ENCODE assay signal across 33 cellular contexts in the genomic region with DNA sequence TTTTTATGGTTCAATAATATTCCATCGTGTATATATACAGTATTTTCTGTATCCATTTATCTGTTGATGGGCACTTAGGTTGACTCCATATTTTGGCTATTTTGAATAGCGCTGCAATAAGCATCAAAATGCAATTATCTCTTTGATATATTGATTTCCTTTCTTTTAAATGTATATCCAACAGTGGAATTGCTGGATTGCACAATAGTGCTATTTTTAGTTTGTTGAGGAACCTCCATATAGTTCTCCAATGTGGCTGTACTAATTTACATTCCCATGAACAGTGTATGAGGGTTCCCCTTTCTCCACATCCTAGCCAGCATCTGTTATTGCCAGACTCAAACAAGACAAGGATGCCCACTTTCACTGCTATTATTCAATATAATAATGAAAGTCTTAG. TPM values are rescaled to one million over a fixed set of nuclear protein-coding genes. Genes with fewer than 3 reads are reported as not detected.
"Had no signal": no experiment of that assay in that cellular context is flagged by ENCODE, and none has a peak within 500 bp of the region (broad histone marks: within the 10 kb centered on the region; RNA-seq: fewer than 3 reads in every experiment).

No MANE protein-coding gene starts in this region.

- H3K4me1 Mint-ChIP-seq: natural killer cell; neural progenitor cell; stimulated activated memory B cell treated with anti-CD40 and anti-IgM and Interleukin-4, amounts not matched to agents 10 μg/mL and 1 μg/mL and 100 μg/mL, for 72 hours; stimulated activated naive CD8-positive, alpha-beta T cell treated with anti-CD3 and anti-CD28 coated beads, Interleukin-15, amount 100 ng/mL, for 72 hours had no signal

- H3K27me3 Mint-ChIP-seq: type B pancreatic cell had no signal

- H3K9me3 ChIP-seq: ovary, psoas muscle, spleen, suprapubic skin, testis, tibial artery, transverse colon, upper lobe of right lung, uterus had no signal

- H3K36me3 ChIP-seq: neural progenitor cell, ovary, spleen, suprapubic skin, tibial artery, transverse colon, upper lobe of right lung, uterus had no signal

- H3K4me3 Mint-ChIP-seq: natural killer cell; nephron; neural progenitor cell; stimulated activated memory B cell treated with anti-CD40 and anti-IgM and Interleukin-4, amounts not matched to agents 10 μg/mL and 1 μg/mL and 100 μg/mL, for 72 hours; stimulated activated naive CD8-positive, alpha-beta T cell treated with anti-CD3 and anti-CD28 coated beads, Interleukin-15, amount 100 ng/mL, for 72 hours; type B pancreatic cell had no signal

- H3K27ac ChIP-seq: neural progenitor cell, ovary, parathyroid adenoma, psoas muscle, skin epidermis, spleen, suprapubic skin, testis, tibial artery, transverse colon, upper lobe of right lung, uterus had no signal

- H3K4me1 ChIP-seq: parathyroid adenoma, spleen, suprapubic skin, testis, tibial artery, upper lobe of right lung, uterus had no signal

- ATAC-seq: natural killer cell; psoas muscle; right cardiac atrium; sciatic nerve; stimulated activated memory B cell treated with anti-CD40 and anti-IgM and Interleukin-4, amounts not matched to agents 10 μg/mL and 1 μg/mL and 100 μg/mL, for 72 hours; stimulated activated naive CD8-positive, alpha-beta T cell treated with anti-CD3 and anti-CD28 coated beads, Interleukin-15, amount 100 ng/mL, for 72 hours; stimulated activated naive CD8-positive, alpha-beta T cell treated with anti-CD3 and anti-CD28 coated beads, Interleukin-15, Interleukin-2, amounts not matched to agents 100 U/mL and 50 U/mL, for 24 hours; upper lobe of right lung had no signal

- H3K9me3 Mint-ChIP-seq: nephron; neural progenitor cell; stimulated activated memory B cell treated with anti-CD40 and anti-IgM and Interleukin-4, amounts not matched to agents 10 μg/mL and 1 μg/mL and 100 μg/mL, for 72 hours; stimulated activated naive CD8-positive, alpha-beta T cell treated with anti-CD3 and anti-CD28 coated beads, Interleukin-15, amount 100 ng/mL, for 72 hours; type B pancreatic cell had no signal

- DNase-seq: natural killer cell; occipital lobe; ovary; posterior cingulate gyrus; psoas muscle; right cardiac atrium; spleen; stimulated activated CD4-positive, alpha-beta T cell treated with anti-CD3 and anti-CD28 coated beads, Interleukin-12 subunit alpha, Interleukin-12 subunit beta, amount 100 ng/mL, for 4 hours; stimulated activated CD4-positive, alpha-beta T cell treated with anti-CD3 and anti-CD28 coated beads, Interleukin-1b, Interleukin-23, amount 100 ng/mL, for 48 hours; stimulated activated CD4-positive, alpha-beta T cell treated with anti-CD3 and anti-CD28 coated beads, Interleukin-4, amount 100 ng/mL, for 1 hour; stimulated activated CD4-positive, alpha-beta T cell treated with anti-CD3 and anti-CD28 coated beads, Interleukin-4, amount 100 ng/mL, for 4 hours; stimulated activated CD8-positive, alpha-beta memory T cell treated with anti-CD3 and anti-CD28 coated beads, Interleukin-4, amount 100 ng/mL, for 48 hours; stimulated activated naive CD4-positive, alpha-beta T cell; stimulated activated naive CD8-positive, alpha-beta T cell treated with anti-CD3 and anti-CD28 coated beads, Interleukin-15, amount 100 ng/mL, for 72 hours; stimulated activated naive CD8-positive, alpha-beta T cell treated with anti-CD3 and anti-CD28 coated beads, Interleukin-15, Interleukin-2, amounts not matched to agents 100 U/mL and 50 U/mL, for 24 hours; substantia nigra; testis; tibial artery; transverse colon; upper lobe of right lung; uterus had no signal

- H2AFZ ChIP-seq: neural progenitor cell, parathyroid adenoma had no signal

- H3K36me3 Mint-ChIP-seq: natural killer cell; neural progenitor cell; stimulated activated memory B cell treated with anti-CD40 and anti-IgM and Interleukin-4, amounts not matched to agents 10 μg/mL and 1 μg/mL and 100 μg/mL, for 72 hours; type B pancreatic cell had no signal

- H3K4me3 ChIP-seq: neural progenitor cell, ovary, psoas muscle, skin epidermis, smooth muscle cell, spleen, suprapubic skin, testis, tibial artery, transverse colon, upper lobe of right lung, uterus had no signal

- H3K4me2 ChIP-seq: neural progenitor cell, smooth muscle cell had no signal

- H3K27ac Mint-ChIP-seq: natural killer cell; nephron; neural progenitor cell; progenitor cell of endocrine pancreas; stimulated activated memory B cell treated with anti-CD40 and anti-IgM and Interleukin-4, amounts not matched to agents 10 μg/mL and 1 μg/mL and 100 μg/mL, for 72 hours; stimulated activated naive CD8-positive, alpha-beta T cell treated with anti-CD3 and anti-CD28 coated beads, Interleukin-15, amount 100 ng/mL, for 72 hours; type B pancreatic cell had no signal

- H3K79me2 ChIP-seq: parathyroid adenoma had no signal

- H3K27me3 ChIP-seq: neural progenitor cell, ovary, spleen, suprapubic skin, testis, tibial artery, transverse colon, upper lobe of right lung, uterus had no signal

- H3K9ac ChIP-seq: neural progenitor cell, parathyroid adenoma had no signal

RNA-seq across cellular contexts. Expression of gene CTXN3, which starts 9.1 kb away (rescaled TPM):
- total RNA-seq: natural killer cell, osteoblast, ovary, progenitor cell of endocrine pancreas, renal cortical epithelial cell, right cardiac atrium, sciatic nerve, smooth muscle cell, spleen, suprapubic skin, transverse colon, upper lobe of right lung, uterus had no signal
- polyA plus RNA-seq: ovary, right cardiac atrium, smooth muscle cell, spleen had no signal
